ENCODE assay signal across 16 cellular contexts in the genomic region with DNA sequence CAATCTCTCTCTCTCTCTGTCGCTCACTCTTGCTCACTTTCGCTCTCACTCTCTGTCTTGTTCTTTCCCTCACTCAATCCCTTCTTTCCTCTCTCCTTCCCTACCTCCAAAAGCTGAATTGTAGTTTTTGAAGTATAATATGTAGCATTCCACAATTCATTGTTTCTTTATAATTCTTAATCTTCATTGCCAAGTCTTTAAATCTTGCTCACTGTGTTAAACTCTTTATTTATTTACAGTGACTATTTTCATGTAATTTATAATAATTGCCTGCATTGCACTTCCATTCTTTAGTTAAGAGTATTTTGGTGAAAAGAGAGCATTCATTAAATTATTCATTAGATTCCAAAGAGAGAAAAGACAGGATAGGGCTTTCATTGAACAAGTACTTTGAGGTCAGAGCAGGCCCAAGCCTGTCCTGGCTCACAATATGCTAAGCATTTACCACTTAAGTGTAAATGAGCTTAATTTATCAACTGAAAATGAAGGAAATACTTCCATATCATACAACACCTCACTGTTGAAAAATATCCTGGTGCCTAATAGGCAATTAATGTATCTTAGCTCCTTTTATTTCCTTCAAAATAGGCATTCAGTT.
"Had no signal": no experiment of that assay in that cellular context is flagged by ENCODE, and none has a peak within 500 bp of the region (broad histone marks: within the 10 kb centered on the region; RNA-seq: fewer than 3 reads in every experiment).

No MANE protein-coding gene starts in this region.

- H3K4me1 ChIP-seq: lower lobe of right lung, upper lobe of left lung had no signal

- H3K9me3 Mint-ChIP-seq: activated naive CD4-positive, alpha-beta T cell treated with anti-CD3 and anti-CD28 coated beads, Interleukin-2, amount 50 U/mL, for 24 hours; dendritic cell treated with granulocyte-macrophage colony-stimulating factor and Interleukin-4, amounts not matched to agents 40 ng/mL and 50 ng/mL, for 4 days; effector memory CD8-positive, alpha-beta T cell; nephron had no signal

- H3K27ac ChIP-seq: brain microvascular endothelial cell, hepatocyte, lower lobe of right lung, upper lobe of left lung had no signal

- H3K79me2 ChIP-seq: hepatocyte had no signal

- H3K27ac Mint-ChIP-seq: activated B cell treated with CpG ODN at 0.5 μM for 24 hours; activated CD4-positive, alpha-beta T cell treated with anti-CD3 and anti-CD28 coated beads, Interleukin-2, amount 10 ng/mL, durations not matched to agents 24 days and 14 days; activated naive CD4-positive, alpha-beta T cell treated with anti-CD3 and anti-CD28 coated beads, Interleukin-2, amount 50 U/mL, for 24 hours; dendritic cell treated with granulocyte-macrophage colony-stimulating factor and Interleukin-4, amounts not matched to agents 40 ng/mL and 50 ng/mL, for 4 days; nephron had no signal

- H3K36me3 ChIP-seq: brain microvascular endothelial cell, lower lobe of right lung, upper lobe of left lung had no signal

- DNase-seq: activated B cell treated with CpG ODN at 0.5 μM for 24 hours; activated CD4-positive, alpha-beta T cell treated with anti-CD3 and anti-CD28 coated beads, Interleukin-2, amount 10 ng/mL, durations not matched to agents 24 days and 14 days; activated effector memory CD4-positive, alpha-beta T cell treated with Interleukin-2 at 50 U/mL for 16 hours; activated T-cell treated with anti-CD3 and anti-CD28 coated beads, Interleukin-2, amount 50 U/mL, for 1 hour; brain microvascular endothelial cell; cerebellar nuclear complex; effector memory CD8-positive, alpha-beta T cell; lower lobe of right lung; stimulated activated CD4-positive, alpha-beta T cell treated with anti-CD3 and anti-CD28 coated beads, Interleukin-2, amount 100 ng/mL, for 48 hours; stimulated activated naive CD4-positive, alpha-beta T cell treated with Interleukin-2 at 50 U/mL for 16 hours; T-helper 1 cell; upper lobe of left lung had no signal

- H3K4me3 Mint-ChIP-seq: activated B cell treated with CpG ODN at 0.5 μM for 24 hours; activated CD4-positive, alpha-beta T cell treated with anti-CD3 and anti-CD28 coated beads, Interleukin-2, amount 10 ng/mL, durations not matched to agents 24 days and 14 days; activated naive CD4-positive, alpha-beta T cell treated with anti-CD3 and anti-CD28 coated beads, Interleukin-2, amount 50 U/mL, for 24 hours; dendritic cell treated with granulocyte-macrophage colony-stimulating factor and Interleukin-4, amounts not matched to agents 40 ng/mL and 50 ng/mL, for 4 days; effector memory CD8-positive, alpha-beta T cell; nephron had no signal

- H3K27me3 ChIP-seq: brain microvascular endothelial cell, hepatocyte, upper lobe of left lung had no signal

- H3K4me1 Mint-ChIP-seq: nephron had no signal

- H3K27me3 Mint-ChIP-seq: activated B cell treated with CpG ODN at 0.5 μM for 24 hours; activated CD4-positive, alpha-beta T cell treated with anti-CD3 and anti-CD28 coated beads, Interleukin-2, amount 10 ng/mL, durations not matched to agents 24 days and 14 days; activated naive CD4-positive, alpha-beta T cell treated with anti-CD3 and anti-CD28 coated beads, Interleukin-2, amount 50 U/mL, for 24 hours; dendritic cell treated with granulocyte-macrophage colony-stimulating factor and Interleukin-4, amounts not matched to agents 40 ng/mL and 50 ng/mL, for 4 days; effector memory CD8-positive, alpha-beta T cell had no signal

- H2AFZ ChIP-seq: hepatocyte had no signal

- H3K9me3 ChIP-seq: lower lobe of right lung, upper lobe of left lung had no signal

- ATAC-seq: effector memory CD8-positive, alpha-beta T cell; lower lobe of right lung had no signal

- H3K4me2 ChIP-seq: hepatocyte had no signal

- H3K4me3 ChIP-seq: hepatocyte, lower lobe of right lung, upper lobe of left lung had no signal

- H3K36me3 Mint-ChIP-seq: activated naive CD4-positive, alpha-beta T cell treated with anti-CD3 and anti-CD28 coated beads, Interleukin-2, amount 50 U/mL, for 24 hours had no signal
